ENCODE assay signal across 26 cellular contexts in genomic region chr19:55358943-55359908, GRCh38. TPM values are rescaled to one million over a fixed set of nuclear protein-coding genes. Genes with fewer than 3 reads are reported as not detected.
DNase-seq lines count a peak whose midpoint lies in the region; ATAC-seq and TF ChIP-seq lines count a peak whose summit lies in the region.
"Had no signal": no experiment of that assay in that cellular context is flagged by ENCODE, and none has a peak within 500 bp of the region (broad histone marks: within the 10 kb centered on the region; RNA-seq: fewer than 3 reads in every experiment).

No MANE protein-coding gene starts in this region.

- TF ChIP-seq POLR2A in IMR-90 (IDR thresholded peaks at IDR 0.05; ENCODE audit: low read depth, low read length), result no peak

- intact Hi-C loops in IMR-90 (cut with micrococcal nuclease), result no loop called here
- intact Hi-C loops in left ventricle myocardium superior (cut with micrococcal nuclease), result no loop called here

- no peak overlapping the region for H3K23ac ChIP-seq in IMR-90 (ENCODE audit: low read depth, low read length)

- no peaks in the 10 kb centered on the region for H3K79me1 ChIP-seq in IMR-90 (ENCODE audit: low read depth in 1 of 2, low read length in 2 of 2)

- no peak overlapping the region for H3K4me3 ChIP-seq in IMR-90 (ENCODE audit: insufficient read depth, low read depth, low read length)
- H3K4me3 ChIP-seq: body of pancreas, esophagus muscularis mucosa, gastrocnemius medialis, smooth muscle cell had no signal

- H3K9me1 ChIP-seq in IMR-90 (ENCODE audit: insufficient read depth, low read length), result peaks cover 3% of the 10 kb centered on the region; the same call in 1 of the 2 replicates

- in situ Hi-C loops in IMR-90 (cut with MboI; ENCODE audit: low sequenced_read_pairs), result no loop called here

- H3K27me3 ChIP-seq in IMR-90 (ENCODE audit: control insufficient read depth, insufficient read depth, low read length), result peaks cover 21% of the 10 kb centered on the region
- H3K27me3 ChIP-seq: body of pancreas had no signal

- H3K18ac ChIP-seq in IMR-90 (ENCODE audit: low read depth, low read length), result no peak overlapping the region

- peaks cover 16% of the 10 kb centered on the region for H4K20me1 ChIP-seq in IMR-90 (ENCODE audit: insufficient read depth, low read length)

- CTCF ChIA-PET in IMR-90 (lab: Yijun Ruan, JAX), result interaction anchor here (0.7 kb wide), 1 partner anchor 32 kb away, joined by 3 read pairs; no protein-coding TSS in a partner anchor

- POLR2A ChIA-PET in IMR-90 (lab: Charles Lee; ENCODE audit: unreplicated experiment), result no interaction called here

- no peak overlapping the region for H3K4me2 ChIP-seq in IMR-90 (ENCODE audit: low read depth, low read length)
- H3K4me2 ChIP-seq: smooth muscle cell had no signal

- H3K56ac ChIP-seq in IMR-90 (ENCODE audit: extremely low read depth, insufficient read depth, low read length), result no peak overlapping the region

- ATAC-seq in IMR-90 (ENCODE audit: low read depth) (no peak), HG03095 (IDR thresholded peaks at IDR 0.05; ENCODE audit: unreplicated experiment) (no peak), left ventricle myocardium superior (no peak), GM19452 (IDR thresholded peaks at IDR 0.05; ENCODE audit: unreplicated experiment) (no peak)
- ATAC-seq: activated naive CD8-positive, alpha-beta T cell treated with anti-CD3 and anti-CD28 coated beads, Interleukin-2, amount 50 U/mL, for 24 hours; body of pancreas; effector memory CD8-positive, alpha-beta T cell; gastrocnemius medialis had no signal

- no peak overlapping the region for H3K27ac ChIP-seq in IMR-90 (ENCODE audit: insufficient read depth, low read length)
- H3K27ac ChIP-seq: body of pancreas, esophagus muscularis mucosa, gastrocnemius medialis had no signal

- DNase-seq in COR-L47 (lab: John Stamatoyannopoulos, UW), result peak; percentile 81
- DNase-seq in IMR-90, result no peak
- DNase-seq in NCI-H524 treated with DMSO at 0.1 percent for 48 hours (lab: John Stamatoyannopoulos, UW), result peak; percentile 47
- peak; percentile 18 to 45 for DNase-seq in dermis microvascular lymphatic vessel endothelial cell (ENCODE audit: low read depth in 2 of 2)
- no peak for DNase-seq in left ventricle myocardium superior
- DNase-seq in 8988T, result no peak
- DNase-seq: activated CD4-positive, alpha-beta T cell treated with anti-CD3 and anti-CD28 coated beads, Interleukin-2, amount 50 U/mL, for 1 hour; activated effector memory CD4-positive, alpha-beta T cell treated with Interleukin-2 at 50 U/mL for 16 hours; activated naive CD8-positive, alpha-beta T cell treated with anti-CD3 and anti-CD28 coated beads, Interleukin-2, amount 50 U/mL, for 24 hours; DMS79 treated with DMSO at 0.1 percent for 48 hours; effector memory CD8-positive, alpha-beta T cell; gastrocnemius medialis; Kasumi-1; NCI-H1417 treated with DMSO at 0.1 percent for 48 hours; NCI-H510A treated with DMSO at 0.1 percent for 48 hours; stimulated activated CD4-positive, alpha-beta T cell treated with anti-CD3 and anti-CD28 coated beads, Interleukin-4, amount 100 ng/mL, for 1 hour; stimulated activated naive CD4-positive, alpha-beta T cell; T-helper 9 cell had no signal

- no peak overlapping the region for H2BK15ac ChIP-seq in IMR-90 (ENCODE audit: low read depth, low read length)

- no peaks in the 10 kb centered on the region for H3K9me3 ChIP-seq in IMR-90 (ENCODE audit: control insufficient read depth, insufficient read depth, low read length)
- H3K9me3 ChIP-seq: body of pancreas, esophagus muscularis mucosa, gastrocnemius medialis had no signal

- no peak overlapping the region for H4K8ac ChIP-seq in IMR-90 (ENCODE audit: low read depth in 2 of 2, low read length in 2 of 2)

- no peak overlapping the region for H3K14ac ChIP-seq in IMR-90 (replicated peaks; ENCODE audit: low read depth, low read length)

- TF ChIP-seq CTCF in IMR-90 (conservative IDR thresholded peaks at IDR 0.05; ENCODE audit: low read depth, low read length), result no peak

- no peak overlapping the region for H2AK9ac ChIP-seq in IMR-90 (replicated peaks; ENCODE audit: low read depth, low read length, poor library complexity)

- no peak for TF ChIP-seq RAD21 in IMR-90 (IDR thresholded peaks at IDR 0.05; ENCODE audit: low read length)

- no peak overlapping the region for H4K5ac ChIP-seq in IMR-90 (ENCODE audit: low read depth, low read length)

- no peak overlapping the region for H2BK20ac ChIP-seq in IMR-90 (ENCODE audit: low read depth, low read length)

- H3K9ac ChIP-seq in IMR-90 (ENCODE audit: low read depth, low read length), result no peak overlapping the region

- H3K4ac ChIP-seq in IMR-90 (ENCODE audit: low read depth, low read length), result no peak overlapping the region

- no peak overlapping the region for H4K91ac ChIP-seq in IMR-90 (ENCODE audit: insufficient read depth, low read depth, low read length)

- 0 out of 2 replicates have a peak overlapping the region, but pooled peaks have one; percentile 8 for H2AK5ac ChIP-seq in IMR-90 (ENCODE audit: low read depth, low read length)

- 74% methylated on average over 17 of the region's 32 CpGs; no CpG with 5 or more reads in 1 of the 2 experiments for WGBS in IMR-90 (ENCODE audit: extremely low coverage in 2 of 2, insufficient read length in 1 of 2), 2 experiments

- H2BK5ac ChIP-seq in IMR-90 (ENCODE audit: low read depth, low read length, poor library complexity, severe bottlenecking), result no peak overlapping the region

- H2BK120ac ChIP-seq in IMR-90 (ENCODE audit: low read depth, low read length), result no peak overlapping the region

- no peaks in the 10 kb centered on the region for H3K36me3 ChIP-seq in IMR-90 (ENCODE audit: control insufficient read depth, insufficient read depth, low read length)
- H3K36me3 ChIP-seq: esophagus muscularis mucosa, gastrocnemius medialis had no signal

- no peak overlapping the region for H2AFZ ChIP-seq in IMR-90 (replicated peaks; ENCODE audit: low read length, poor library complexity)

- H3K4me1 ChIP-seq in IMR-90 (ENCODE audit: control insufficient read depth, insufficient read depth, low read length), result peaks cover under 1% of the 10 kb centered on the region; the same call in 1 of the 2 replicates

- no TSS peak for BruUV-seq in IMR-90 (replicated peaks; lab: Mats Ljungman, UMichigan)

- dilution Hi-C loops in IMR-90 (cut with HindIII; ENCODE audit: low sequenced_read_pairs, unreplicated experiment), result no loop called here

TF ChIP-seq in IMR-90, 13 proteins besides CTCF, POLR2A, EP300 and RAD21:
- TF ChIP-seq SMC3 (IDR thresholded peaks at IDR 0.05; ENCODE audit: low read depth, low read length), result no peak

RNA-seq across cellular contexts. Expression of gene GARIN5B, which starts 3.8 kb away (rescaled TPM):
- total RNA-seq in IMR-90 (2012; rRNA removed) (not detected in 2 replicates), dermis microvascular lymphatic vessel endothelial cell (not detected in 2 replicates), left ventricle myocardium superior (not detected)
- not detected in 2 replicates for polyA plus RNA-seq in IMR-90 (2012; rRNA removed)
- not detected in 2 replicates for polyA plus RNA-seq in IMR-90 (2012; cell fraction: cytosol; rRNA removed)
- 0.39 and 0.47 TPM in 2 replicates for polyA plus RNA-seq in IMR-90 (2012; cell fraction: nucleus; rRNA removed; ENCODE audit: low replicate concordance)
- total RNA-seq: body of pancreas, esophagus muscularis mucosa, gastrocnemius medialis, myocyte, smooth muscle cell had no signal
- polyA plus RNA-seq: CD14-positive monocyte, keratinocyte had no signal

RNA-seq across cellular contexts. Expression of gene COX6B2, which starts 4.7 kb away (rescaled TPM):
- not detected in 2 replicates for total RNA-seq in IMR-90 (2012; rRNA removed)
- polyA plus RNA-seq in IMR-90 (2012; rRNA removed), result 0.19 and 0.39 TPM in 2 replicates
- polyA plus RNA-seq in IMR-90 (2012; cell fraction: cytosol; rRNA removed), result 0.15 and 0.25 TPM in 2 replicates
- 2.8 and 3.2 TPM in 2 replicates for polyA plus RNA-seq in IMR-90 (2012; cell fraction: nucleus; rRNA removed; ENCODE audit: low replicate concordance)
- not detected in 2 replicates for total RNA-seq in dermis microvascular lymphatic vessel endothelial cell
- total RNA-seq in left ventricle myocardium superior, result not detected
- total RNA-seq: gastrocnemius medialis had no signal
- polyA plus RNA-seq: CD14-positive monocyte had no signal

RNA-seq across cellular contexts. Expression of gene IL11, which starts 11.0 kb away (rescaled TPM):
- total RNA-seq in IMR-90 (2012; rRNA removed) (14.3 and 15.6 TPM in 2 replicates), dermis microvascular lymphatic vessel endothelial cell (under 0.01 and 0.13 TPM in 2 replicates), left ventricle myocardium superior (not detected)
- polyA plus RNA-seq in IMR-90 (2012; rRNA removed), result 33.6 and 38.9 TPM in 2 replicates
- polyA plus RNA-seq in IMR-90 (2012; cell fraction: cytosol; rRNA removed), result 23.0 and 39.2 TPM in 2 replicates
- polyA plus RNA-seq in IMR-90 (2012; cell fraction: nucleus; rRNA removed; ENCODE audit: low replicate concordance), result 135 and 146 TPM in 2 replicates
- total RNA-seq: body of pancreas had no signal
- polyA plus RNA-seq: CD14-positive monocyte had no signal

RNA-seq across cellular contexts. Expression of gene TMEM190, which starts 17.4 kb away (rescaled TPM):
- total RNA-seq in IMR-90 (2012; rRNA removed) (not detected in 2 replicates), dermis microvascular lymphatic vessel endothelial cell (not detected in 2 replicates), left ventricle myocardium superior (not detected)
- 1.4 and 1.6 TPM in 2 replicates for polyA plus RNA-seq in IMR-90 (2012; rRNA removed)
- polyA plus RNA-seq in IMR-90 (2012; cell fraction: cytosol; rRNA removed), result 0.49 TPM in 1 of 2 replicates, not detected in the other
- 10.6 and 24.6 TPM in 2 replicates for polyA plus RNA-seq in IMR-90 (2012; cell fraction: nucleus; rRNA removed; ENCODE audit: low replicate concordance)
- total RNA-seq: body of pancreas, esophagus muscularis mucosa, gastrocnemius medialis, myocyte, smooth muscle cell had no signal
- polyA plus RNA-seq: CD14-positive monocyte, keratinocyte had no signal

RNA-seq across cellular contexts. Expression of gene KMT5C, which starts 19.6 kb away (rescaled TPM):
- total RNA-seq in IMR-90 (2012; rRNA removed), result 1.8 and 1.9 TPM in 2 replicates
- 5.9 and 6.9 TPM in 2 replicates for polyA plus RNA-seq in IMR-90 (2012; rRNA removed)
- polyA plus RNA-seq in IMR-90 (2012; cell fraction: cytosol; rRNA removed), result 5.3 and 5.4 TPM in 2 replicates
- 48.9 and 79.4 TPM in 2 replicates for polyA plus RNA-seq in IMR-90 (2012; cell fraction: nucleus; rRNA removed; ENCODE audit: low replicate concordance)
- 3.2 and 4.6 TPM in 2 replicates for total RNA-seq in dermis microvascular lymphatic vessel endothelial cell
- total RNA-seq in left ventricle myocardium superior, result 7.2 TPM

Comparison
In these comparisons a context has a peak if more than half of its experiments do, and no peak if none do; other contexts are left out.
1. DNase-seq: peak in COR-L47 (single experiment), NCI-H524 treated with DMSO at 0.1 percent for 48 hours (single experiment) and dermis microvascular lymphatic vessel endothelial cell (2 of 2); none in IMR-90 (single experiment), left ventricle myocardium superior (single experiment) and 8988T (single experiment).
2. RNA of gene IL11, which starts 11.0 kb away (total RNA-seq): 14.3 to 15.6 TPM in IMR-90; under 0.01 to 0.13 TPM in dermis microvascular lymphatic vessel endothelial cell and not detected in left ventricle myocardium superior (single experiment); every median in the first group is over 10 times any median in the second.